14 cellular contexts compared by ENCODE assay signal in genomic region chr6:105810922-105811482, GRCh38.
DNase-seq lines count a peak whose midpoint lies in the region; ATAC-seq, FAIRE-seq and TF ChIP-seq lines count a peak whose summit lies in the region.
"Had no signal": no experiment of that assay in that cellular context is flagged by ENCODE, and none has a peak within 500 bp of the region (broad histone marks: within the 10 kb centered on the region; RNA-seq: fewer than 3 reads in every experiment).

No MANE protein-coding gene starts in this region.

- H3K4me1 ChIP-seq in ACC112 (ENCODE audit: control insufficient read depth, insufficient read depth, low read length, unreplicated experiment) (peaks cover 19% of the 10 kb centered on the region), RWPE2 (ENCODE audit: insufficient read depth, poor library complexity, severe bottlenecking) (peaks cover 22% of the 10 kb centered on the region), H1 (replicated peaks in 1 of 4; ENCODE audit: control insufficient read depth in 3 of 4, insufficient read depth in 4 of 4, low read length in 3 of 4) (no peaks in the 10 kb centered on the region; a peak in 1 of 7 replicates), kidney (ENCODE audit: control insufficient read depth in 1 of 2, insufficient read depth in 1 of 2, low read depth in 1 of 2, low read length in 2 of 2) (peaks cover 0 to 4% of the 10 kb centered on the region in 2 donors)

- H3K9me3 ChIP-seq in RWPE2 (ENCODE audit: severe bottlenecking) (no peaks in the 10 kb centered on the region), H1 (ENCODE audit: insufficient read depth in 2 of 2, low read depth in 1 of 2, low read length in 1 of 2) (no peaks in the 10 kb centered on the region), kidney (ENCODE audit: control insufficient read depth in 1 of 2, low read length in 2 of 2) (no peaks in the 10 kb centered on the region)

- no peaks in the 10 kb centered on the region for H3K79me1 ChIP-seq in H1 (ENCODE audit: low read depth, low read length)

- H3K79me2 ChIP-seq in ACC112 (ENCODE audit: control insufficient read depth, insufficient read depth, low read length, unreplicated experiment) (no peaks in the 10 kb centered on the region), H1 (ENCODE audit: control insufficient read depth in 1 of 2, insufficient read depth in 2 of 2, low read length in 2 of 2) (no peaks in the 10 kb centered on the region)

- no peaks in the 10 kb centered on the region; the same call in 1 of the 2 replicates for H3K23me2 ChIP-seq in H1 (ENCODE audit: low read depth, low read length)

- no peak overlapping the region for H3K4ac ChIP-seq in H1 (replicated peaks; ENCODE audit: insufficient read length, low read depth, low read length)

- H3K36me3 ChIP-seq in ACC112 (ENCODE audit: insufficient read depth, low read length) (no peaks in the 10 kb centered on the region), RWPE2 (ENCODE audit: low read depth) (no peaks in the 10 kb centered on the region), H1 (ENCODE audit: control insufficient read depth in 2 of 4, insufficient read depth in 4 of 4, low read length in 3 of 4) (no peaks in the 10 kb centered on the region), kidney (ENCODE audit: control insufficient read depth in 1 of 2, insufficient read depth in 2 of 2, low read length in 2 of 2) (no peaks in the 10 kb centered on the region)

- H3K4me3 ChIP-seq in ACC112 (ENCODE audit: low read depth, low read length) = no peak overlapping the region
- no peak overlapping the region for H3K4me3 ChIP-seq in RWPE2 (ENCODE audit: severe bottlenecking)
- no peak overlapping the region for H3K4me3 ChIP-seq in H1 (ENCODE audit: extremely low read depth in 1 of 4, insufficient read depth in 2 of 4, low read depth in 3 of 4, low read length in 4 of 4)
- H3K4me3 ChIP-seq in kidney (ENCODE audit: low read length in 2 of 2) = no peak overlapping the region

- no peaks in the 10 kb centered on the region for H3K27me3 Mint-ChIP-seq in Calu3 (ENCODE audit: unreplicated experiment)

- H2BK20ac ChIP-seq in H1 (ENCODE audit: low read length) = no peak overlapping the region

- no peak for TF ChIP-seq CTCF in Calu3 (IDR thresholded peaks at IDR 0.05; ENCODE audit: unreplicated experiment)
- TF ChIP-seq CTCF in RWPE2 (IDR thresholded peaks at IDR 0.05; ENCODE audit: poor library complexity, severe bottlenecking) = no peak
- no peak for TF ChIP-seq CTCF in H1 (IDR thresholded peaks at IDR 0.05; ENCODE audit: control extremely low read depth in 1 of 3, insufficient read depth in 1 of 3, low read depth in 1 of 3, low read length in 3 of 3)
- TF ChIP-seq CTCF in kidney (IDR thresholded peaks at IDR 0.05; ENCODE audit: borderline replicate concordance, extremely low read depth, insufficient read depth) = no peak

- no peaks in the 10 kb centered on the region for H3K36me3 Mint-ChIP-seq in Calu3 (ENCODE audit: insufficient read depth, unreplicated experiment)
- H3K36me3 Mint-ChIP-seq: naive thymus-derived CD8-positive, alpha-beta T cell had no signal

- no peak overlapping the region for H3K23ac ChIP-seq in H1 (ENCODE audit: insufficient read length)

- H3K4me2 ChIP-seq in H1 (ENCODE audit: insufficient read depth in 1 of 2, low read depth in 2 of 2, low read length in 2 of 2) = no peak overlapping the region

- POLR2A ChIA-PET in H1 (lab: Charles Lee; ENCODE audit: partially characterized antibody) = no interaction called here

- CTCF ChIA-PET in Calu3 (lab: Charles Lee) = no interaction called here
- CTCF ChIA-PET in H1 (lab: Charles Lee; ENCODE audit: partially characterized antibody) = interaction anchor here (1.0 to 1.3 kb wide), 2 partner anchors 24 to 756 kb away, joined by 3 to 5 read pairs; no protein-coding TSS in a partner anchor

- H3K27me3 ChIP-seq in ACC112 (ENCODE audit: insufficient read depth, low read length) = no peaks in the 10 kb centered on the region
- H3K27me3 ChIP-seq in RWPE2 (ENCODE audit: insufficient read depth, poor library complexity, severe bottlenecking) = no peaks in the 10 kb centered on the region
- H3K27me3 ChIP-seq in H1 (replicated peaks in 1 of 4; ENCODE audit: control insufficient read depth in 3 of 4, extremely low read depth in 1 of 4, insufficient read depth in 3 of 4, low read length in 3 of 4) = no peaks in the 10 kb centered on the region; a peak in 1 of 7 replicates

- H4K20me1 ChIP-seq in H1 (replicated peaks in 1 of 2; ENCODE audit: control insufficient read depth in 1 of 2, insufficient read depth in 2 of 2, low read length in 2 of 2) = no peaks in the 10 kb centered on the region

- H2BK15ac ChIP-seq in H1 (ENCODE audit: low read length) = no peak overlapping the region

- no peak for ATAC-seq in RWPE2 (ENCODE audit: low read depth)
- no peak for ATAC-seq in HG03039 (IDR thresholded peaks at IDR 0.05; ENCODE audit: unreplicated experiment)
- ATAC-seq: naive thymus-derived CD8-positive, alpha-beta T cell had no signal

- no peak overlapping the region for H3K9ac ChIP-seq in H1 (replicated peaks in 1 of 4; ENCODE audit: extremely low read depth in 1 of 4, low read depth in 3 of 4, low read length in 3 of 4)
- H3K9ac ChIP-seq in kidney (ENCODE audit: low read length in 2 of 2) = no peak overlapping the region

- H2BK5ac ChIP-seq in H1 (ENCODE audit: low read depth, low read length) = no peak overlapping the region

- no peak overlapping the region for H4K91ac ChIP-seq in H1 (replicated peaks; ENCODE audit: insufficient read length, low read length)

- no peak overlapping the region for H2BK120ac ChIP-seq in H1 (replicated peaks; ENCODE audit: low read depth, low read length)

- intact Hi-C loops in Calu3 (cut with micrococcal nuclease; ENCODE audit: unreplicated experiment) (no loop called here), kidney (cut with DNase I) (no loop called here)

- FAIRE-seq in H1 (lab: Jason Lieb, UNC) (no peak), kidney (lab: Jason Lieb, UNC) (no peak)
- FAIRE-seq: urothelium cell line had no signal

- no peak for TF ChIP-seq POLR2A in H1 (IDR thresholded peaks at IDR 0.05; ENCODE audit: control extremely low read depth in 1 of 2, low read depth in 2 of 2, low read length in 2 of 2)

- 90% methylated on average over 3 of the region's 3 CpGs; no CpG with 5 or more reads in 1 of the 2 experiments for WGBS in H1 (ENCODE audit: extremely low coverage in 1 of 2, insufficient coverage in 1 of 2, insufficient read length in 1 of 2, insufficient replicate concordance in 2 of 2, low coverage in 1 of 2, low lambda C conversion rate in 2 of 2, missing lambda C conversion rate in 1 of 2), 2 experiments

- H2AK5ac ChIP-seq in H1 (ENCODE audit: low read depth, low read length) = no peak overlapping the region

- peak overlapping the region; percentile 40 for H3K27ac Mint-ChIP-seq in Calu3 (ENCODE audit: unreplicated experiment)

- peak overlapping the region; percentile 47 for H2AFZ ChIP-seq in ACC112 (ENCODE audit: low read length, unreplicated experiment)
- peak overlapping the region; percentile 65; the same call in 1 of the 2 replicates for H2AFZ ChIP-seq in H1 (ENCODE audit: low read length)

- no TSS peak for BruUV-seq in Calu3 (replicated peaks; lab: Mats Ljungman, UMichigan)

- H3K27ac ChIP-seq in ACC112 (ENCODE audit: low read depth, low read length) (peak overlapping the region; percentile 3; the same call in 1 of the 2 replicates), RWPE2 (ENCODE audit: poor library complexity, severe bottlenecking) (peak overlapping the region; percentile 79), H1 (ENCODE audit: low read depth, low read length) (no peak overlapping the region), kidney (ENCODE audit: low read depth in 2 of 2, low read length in 2 of 2) (no peak overlapping the region)

- no peak overlapping the region for H3K56ac ChIP-seq in H1 (replicated peaks; ENCODE audit: insufficient read length, low read depth, low read length)

- DNase-seq in Calu3 (no peak), RWPE2 (ENCODE audit: low spot score) (no peak), H1 (ENCODE audit: low read depth in 1 of 2, low spot score in 2 of 2) (no peak), kidney (no peak), CD1c-positive myeloid dendritic cell (ENCODE audit: extremely low spot score) (no peak), NCI-H187 (lab: John Stamatoyannopoulos, UW) (no peak)
- DNase-seq: C1 segment of cervical spinal cord; central memory CD4-positive, alpha-beta T cell; naive thymus-derived CD8-positive, alpha-beta T cell; NCI-H1436 treated with DMSO at 0.1 percent for 48 hours; NCI-H526 had no signal

- no peak overlapping the region for H3K4me3 Mint-ChIP-seq in Calu3 (ENCODE audit: low read depth, unreplicated experiment)
- H3K4me3 Mint-ChIP-seq: naive thymus-derived CD8-positive, alpha-beta T cell had no signal

- no peak for TF ChIP-seq EP300 in H1 (IDR thresholded peaks at IDR 0.05; ENCODE audit: borderline replicate concordance in 1 of 2, low read depth in 2 of 2, low read length in 2 of 2)

- TF ChIP-seq RAD21 in H1 (IDR thresholded peaks at IDR 0.05 in 1 of 2, conservative IDR thresholded peaks at IDR 0.05 in 1 of 2; ENCODE audit: low read depth in 2 of 2, low read length in 2 of 2) = no peak

- no peaks in the 10 kb centered on the region for H3K9me3 Mint-ChIP-seq in Calu3 (ENCODE audit: low read depth, unreplicated experiment)
- H3K9me3 Mint-ChIP-seq: naive thymus-derived CD8-positive, alpha-beta T cell had no signal

- H3K18ac ChIP-seq in H1 (ENCODE audit: extremely low read depth, low read length) = no peak overlapping the region

- peaks cover 12% of the 10 kb centered on the region for H3K4me1 Mint-ChIP-seq in Calu3 (ENCODE audit: low read depth, unreplicated experiment)

- H4K5ac ChIP-seq in H1 (ENCODE audit: insufficient read length, low read depth, low read length) = no peak overlapping the region

- no peak overlapping the region for H2BK12ac ChIP-seq in H1 (ENCODE audit: low read depth, low read length)

- no peak overlapping the region for H4K8ac ChIP-seq in H1 (ENCODE audit: extremely low read depth, insufficient read depth, low read length)

- H3K14ac ChIP-seq in H1 (ENCODE audit: insufficient read length) = no peak overlapping the region

TF ChIP-seq in H1, 55 proteins besides CTCF, POLR2A, EP300 and RAD21 (continues in another document):
- TF ChIP-seq KDM4A (IDR thresholded peaks at IDR 0.05; ENCODE audit: low read depth, low read length, severe bottlenecking) (no peak), ZNF274 (IDR thresholded peaks at IDR 0.05; ENCODE audit: borderline replicate concordance, extremely low read depth, low read length) (no peak)
- TF ChIP-seq, protein P1, sequence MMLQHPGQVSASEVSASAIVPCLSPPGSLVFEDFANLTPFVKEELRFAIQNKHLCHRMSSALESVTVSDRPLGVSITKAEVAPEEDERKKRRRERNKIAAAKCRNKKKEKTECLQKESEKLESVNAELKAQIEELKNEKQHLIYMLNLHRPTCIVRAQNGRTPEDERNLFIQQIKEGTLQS (IDR thresholded peaks at IDR 0.05; ENCODE audit: insufficient read depth, low read depth, low read length) = no peak
- TF ChIP-seq, protein P2, sequence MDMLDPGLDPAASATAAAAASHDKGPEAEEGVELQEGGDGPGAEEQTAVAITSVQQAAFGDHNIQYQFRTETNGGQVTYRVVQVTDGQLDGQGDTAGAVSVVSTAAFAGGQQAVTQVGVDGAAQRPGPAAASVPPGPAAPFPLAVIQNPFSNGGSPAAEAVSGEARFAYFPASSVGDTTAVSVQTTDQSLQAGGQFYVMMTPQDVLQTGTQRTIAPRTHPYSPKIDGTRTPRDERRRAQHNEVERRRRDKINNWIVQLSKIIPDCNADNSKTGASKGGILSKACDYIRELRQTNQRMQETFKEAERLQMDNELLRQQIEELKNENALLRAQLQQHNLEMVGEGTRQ (IDR thresholded peaks at IDR 0.05; ENCODE audit: low read length) = no peak

Comparison
In these comparisons a context has a peak if more than half of its experiments do, and no peak if none do; other contexts are left out.
1. H3K27ac ChIP-seq: peak in ACC112 (single experiment) and RWPE2 (single experiment); none in H1 (single experiment) and kidney (0 of 2).